8 cellular contexts compared by ENCODE assay signal in genomic region chr16:66357523-66357928, GRCh38. TPM values are rescaled to one million over a fixed set of nuclear protein-coding genes. Genes with fewer than 3 reads are reported as not detected.
A peak's percentile ranks its signal among the peaks of the same experiment; 100 is the strongest.
DNase-seq lines count a peak whose midpoint lies in the region; ATAC-seq, FAIRE-seq and TF ChIP-seq lines count a peak whose summit lies in the region.

No MANE protein-coding gene starts in this region.

- no peak for TF ChIP-seq POLR2A in GM12891 (IDR thresholded peaks at IDR 0.05; ENCODE audit: low read depth, low read length)

- H3K36me3 ChIP-seq in HUES48 (ENCODE audit: control insufficient read depth, insufficient read depth, low read length): no peaks in the 10 kb centered on the region
- H3K36me3 ChIP-seq in lung (ENCODE audit: control insufficient read depth in 2 of 2, insufficient read depth in 2 of 2, low read length in 2 of 2): no peaks in the 10 kb centered on the region

- H3K4me1 ChIP-seq in HUES48 (ENCODE audit: control insufficient read depth, insufficient read depth, low read length): no peaks in the 10 kb centered on the region
- H3K4me1 ChIP-seq in lung (ENCODE audit: control insufficient read depth in 2 of 2, insufficient read depth in 2 of 2, low read length in 2 of 2): peaks cover 0 to 19% of the 10 kb centered on the region in 2 donors

- H3K4me3 ChIP-seq in HUES48 (ENCODE audit: low read depth, low read length): no peak overlapping the region
- no peak overlapping the region for H3K4me3 ChIP-seq in lung

- no peak overlapping the region for H3K9ac ChIP-seq in HUES48 (ENCODE audit: low read depth, low read length)

- no peak for FAIRE-seq in GM12891 (lab: Jason Lieb, UNC)

- 2 to 6% methylated on average over 5 of the region's 5 CpGs for WGBS in lung, 2 donors

- no peaks in the 10 kb centered on the region for H3K9me3 ChIP-seq in HUES48 (ENCODE audit: control insufficient read depth, insufficient read depth, low read length)
- no peaks in the 10 kb centered on the region for H3K9me3 ChIP-seq in lung (ENCODE audit: control insufficient read depth in 2 of 2, insufficient read depth in 1 of 2, low read length in 1 of 2)

- peak overlapping the region; percentile 43 for H3K27ac ChIP-seq in HUES48 (ENCODE audit: low read depth, low read length)
- H3K27ac ChIP-seq in lung (ENCODE audit: low read depth in 1 of 2, low read length in 1 of 2): no peak overlapping the region

- TF ChIP-seq CTCF in lung (IDR thresholded peaks at IDR 0.05; ENCODE audit: control extremely low read depth, extremely low read depth): peak; percentile 64

- H3K27me3 ChIP-seq in HUES48 (ENCODE audit: control insufficient read depth, insufficient read depth, low read length): no peaks in the 10 kb centered on the region
- no peaks in the 10 kb centered on the region for H3K27me3 ChIP-seq in lung (ENCODE audit: control insufficient read depth, insufficient read depth)

- ATAC-seq in lung (ENCODE audit: insufficient read depth, low FRiP score) (no peak), GM19455 (IDR thresholded peaks at IDR 0.05; ENCODE audit: unreplicated experiment) (no peak)

- DNase-seq in NCI-H748 (lab: John Stamatoyannopoulos, UW; ENCODE audit: unreplicated experiment): peak; percentile 65
- no peak for DNase-seq in NCI-H748 treated with DMSO at 0.1 percent for 48 hours (lab: John Stamatoyannopoulos, UW)
- DNase-seq in RPMI8226: peak; percentile 53
- DNase-seq in dermis microvascular lymphatic vessel endothelial cell (ENCODE audit: low read depth in 2 of 2): peak; percentile 92 to 94
- peak; percentile 56 for DNase-seq in lung (ENCODE audit: low spot score)
- DNase-seq in GM12891 (ENCODE audit: insufficient read length, low spot score): no peak

TF ChIP-seq in GM12891, 5 proteins besides CTCF, POLR2A, EP300 and RAD21:
- TF ChIP-seq POLR2AphosphoS5 (IDR thresholded peaks at IDR 0.05; ENCODE audit: low read depth, low read length) (no peak), POU2F2 (IDR thresholded peaks at IDR 0.05; ENCODE audit: low read depth, low read length) (no peak), PAX5 (IDR thresholded peaks at IDR 0.05; ENCODE audit: insufficient read depth, low read length, severe bottlenecking) (no peak), TAF1 (IDR thresholded peaks at IDR 0.05; ENCODE audit: low read depth, low read length) (no peak), SPI1 (IDR thresholded peaks at IDR 0.05; ENCODE audit: low read depth, low read length) (no peak)
TF ChIP-seq in GM12891: peak in this region for 0.

RNA-seq across cellular contexts. Expression of gene CDH5, which starts 9.0 kb away (rescaled TPM):
- total RNA-seq in dermis microvascular lymphatic vessel endothelial cell (263 and 363 TPM in 2 replicates), lung (100 to 1,000 TPM in 1 of 2 donors, 10 to 100 TPM in 1; 80.2 to 196 TPM)
- polyA plus RNA-seq in lung: 10 to 100 TPM; 29.9 to 82.1 TPM
- not detected for polyA plus RNA-seq in GM12891 (2012; ENCODE audit: low read depth, missing spikeins)

Comparison
In these comparisons a context has a peak if more than half of its experiments do, and no peak if none do; other contexts are left out.
1. DNase-seq: peak in NCI-H748 (single experiment), RPMI8226 (single experiment), dermis microvascular lymphatic vessel endothelial cell (2 of 2) and lung (single experiment); none in NCI-H748 treated with DMSO at 0.1 percent for 48 hours (single experiment) and GM12891 (single experiment).